1 cellular context compared by ENCODE assay signal in the genomic region with DNA sequence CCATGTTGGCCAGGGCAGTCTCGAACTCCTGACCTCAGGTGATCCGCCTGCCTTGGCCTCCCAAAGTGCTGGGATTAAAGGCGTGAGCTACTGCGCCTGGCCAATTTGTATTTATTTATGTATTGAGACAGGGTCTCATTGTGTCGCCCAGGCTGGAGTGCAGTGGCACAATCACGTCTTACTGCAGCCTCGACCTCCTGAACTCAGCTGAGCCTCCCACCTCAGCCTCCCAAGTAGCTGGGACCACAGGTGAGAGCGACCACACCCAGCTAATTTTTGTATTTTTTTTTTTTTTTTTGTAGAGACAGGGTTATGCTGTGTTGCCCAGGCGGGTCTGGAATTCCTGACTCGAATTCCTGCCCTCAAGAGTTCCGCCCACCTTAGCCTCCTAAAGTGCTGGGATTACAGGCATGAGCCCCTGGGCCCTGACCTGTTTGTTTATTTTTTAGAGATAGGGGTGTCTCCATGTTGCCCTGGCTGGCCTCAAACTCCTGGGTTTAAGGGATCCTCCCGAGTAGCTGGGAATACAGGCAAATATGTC.
TF ChIP-seq lines count a peak whose summit lies in the region.

No MANE protein-coding gene starts in this region.

TF ChIP-seq in HepG2, 621 proteins besides CTCF, POLR2A, EP300 and RAD21:
- TF ChIP-seq ZMYM2 (CRISPR knock-in tag; IDR thresholded peaks at IDR 0.05), result 0 out of 2 replicates have a peak, but pooled peaks have one; percentile 45
- TF ChIP-seq ZMYM3 (CRISPR knock-in tag; IDR thresholded peaks at IDR 0.05), result 0 out of 2 replicates have a peak, but pooled peaks have one; percentile 36
- TF ChIP-seq, protein P1, sequence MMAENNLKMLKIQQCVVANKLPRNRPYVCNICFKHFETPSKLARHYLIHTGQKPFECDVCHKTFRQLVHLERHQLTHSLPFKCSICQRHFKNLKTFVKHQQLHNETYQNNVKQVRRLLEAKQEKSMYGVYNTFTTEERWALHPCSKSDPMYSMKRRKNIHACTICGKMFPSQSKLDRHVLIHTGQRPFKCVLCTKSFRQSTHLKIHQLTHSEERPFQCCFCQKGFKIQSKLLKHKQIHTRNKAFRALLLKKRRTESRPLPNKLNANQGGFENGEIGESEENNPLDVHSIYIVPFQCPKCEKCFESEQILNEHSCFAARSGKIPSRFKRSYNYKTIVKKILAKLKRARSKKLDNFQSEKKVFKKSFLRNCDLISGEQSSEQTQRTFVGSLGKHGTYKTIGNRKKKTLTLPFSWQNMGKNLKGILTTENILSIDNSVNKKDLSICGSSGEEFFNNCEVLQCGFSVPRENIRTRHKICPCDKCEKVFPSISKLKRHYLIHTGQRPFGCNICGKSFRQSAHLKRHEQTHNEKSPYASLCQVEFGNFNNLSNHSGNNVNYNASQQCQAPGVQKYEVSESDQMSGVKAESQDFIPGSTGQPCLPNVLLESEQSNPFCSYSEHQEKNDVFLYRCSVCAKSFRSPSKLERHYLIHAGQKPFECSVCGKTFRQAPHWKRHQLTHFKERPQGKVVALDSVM (CRISPR knock-in tag; IDR thresholded peaks at IDR 0.05), result peak; percentile 95
- peak; percentile 71 for TF ChIP-seq SP5 (CRISPR knock-in tag; IDR thresholded peaks at IDR 0.05; ENCODE audit: borderline replicate concordance, low read depth)
TF ChIP-seq in HepG2: peak in this region for 4; not testable (repeated sequence) for 617.
